Comparison of ENCODE assay signal across 8 cellular contexts in genomic region chr5:109454726-109455505, GRCh38. TPM values are rescaled to one million over a fixed set of nuclear protein-coding genes. Genes with fewer than 3 reads are reported as not detected.
DNase-seq lines count a peak whose midpoint lies in the region; ATAC-seq, FAIRE-seq and TF ChIP-seq lines count a peak whose summit lies in the region.

No MANE protein-coding gene starts in this region.

- DNase-seq in IMR-90, result peak; percentile 35
- peak; percentile 55 for DNase-seq in bronchial epithelial cell (ENCODE audit: low read depth)
- DNase-seq in mesenchymal stem cell, result peak; percentile 79
- no peak for DNase-seq in tibial nerve (ENCODE audit: low spot score in 2 of 2)
- no peak for DNase-seq in OCI-M2 (lab: John Stamatoyannopoulos, UW; ENCODE audit: unreplicated experiment)
- no peak for DNase-seq in lower leg skin (ENCODE audit: low spot score in 2 of 2)
- no peak for DNase-seq in iPS-NIHi7 (ENCODE audit: extremely low spot score)
- no peak for DNase-seq in head of caudate nucleus

- peak overlapping the region; percentile 67 for H2BK20ac ChIP-seq in IMR-90 (ENCODE audit: low read depth, low read length)

- no peaks in the 10 kb centered on the region for H3K79me1 ChIP-seq in IMR-90 (ENCODE audit: low read depth in 1 of 2, low read length in 2 of 2)
- no peaks in the 10 kb centered on the region for H3K79me1 ChIP-seq in mesenchymal stem cell (replicated peaks; ENCODE audit: low read length, poor library complexity, severe bottlenecking)

- no peak overlapping the region for H4K91ac ChIP-seq in IMR-90 (ENCODE audit: insufficient read depth, low read depth, low read length)
- H4K91ac ChIP-seq in mesenchymal stem cell (ENCODE audit: low read length), result peak overlapping the region; percentile 45

- no peak overlapping the region for H3K56ac ChIP-seq in IMR-90 (ENCODE audit: extremely low read depth, insufficient read depth, low read length)

- FAIRE-seq in bronchial epithelial cell (lab: Jason Lieb, UNC), result no peak

- peak overlapping the region; percentile 72 to 90 for H2BK12ac ChIP-seq in mesenchymal stem cell (ENCODE audit: low read length in 2 of 2)

- no peaks in the 10 kb centered on the region for H3K9me1 ChIP-seq in IMR-90 (ENCODE audit: insufficient read depth, low read length)

- H3K4me1 ChIP-seq in IMR-90 (ENCODE audit: control insufficient read depth, insufficient read depth, low read length) (peaks cover 3% of the 10 kb centered on the region; the same call in 1 of the 2 replicates), mesenchymal stem cell (ENCODE audit: control insufficient read depth, insufficient read depth, low read depth, low read length) (no peaks in the 10 kb centered on the region), tibial nerve (peaks cover 0 to 53% (median 11%) of the 10 kb centered on the region in 4 donors)

- dilution Hi-C loops in IMR-90 (cut with HindIII; ENCODE audit: low sequenced_read_pairs, unreplicated experiment), result no loop called here

- POLR2A ChIA-PET in IMR-90 (lab: Charles Lee; ENCODE audit: unreplicated experiment), result no interaction called here

- H3K27me3 ChIP-seq in IMR-90 (ENCODE audit: control insufficient read depth, insufficient read depth, low read length), result no peaks in the 10 kb centered on the region
- H3K27me3 ChIP-seq in bronchial epithelial cell (ENCODE audit: control insufficient read depth, insufficient read depth, low read length), result no peaks in the 10 kb centered on the region
- H3K27me3 ChIP-seq in mesenchymal stem cell (ENCODE audit: control insufficient read depth in 1 of 2, insufficient read depth in 1 of 2, low read length in 2 of 2), result no peaks in the 10 kb centered on the region
- H3K27me3 ChIP-seq in tibial nerve, result no peaks in the 10 kb centered on the region

- TF ChIP-seq RAD21 in IMR-90 (IDR thresholded peaks at IDR 0.05; ENCODE audit: low read length), result no peak

- no peak for TF ChIP-seq CTCF in IMR-90 (conservative IDR thresholded peaks at IDR 0.05; ENCODE audit: low read depth, low read length)
- no peak for TF ChIP-seq CTCF in bronchial epithelial cell (IDR thresholded peaks at IDR 0.05; ENCODE audit: insufficient read depth, low read length, severe bottlenecking)
- TF ChIP-seq CTCF in tibial nerve (IDR thresholded peaks at IDR 0.05), result no peak
- no peak for TF ChIP-seq CTCF in lower leg skin (IDR thresholded peaks at IDR 0.05)

- no peak for TF ChIP-seq EP300 in tibial nerve (IDR thresholded peaks at IDR 0.05)

- ATAC-seq in IMR-90 (ENCODE audit: low read depth), result no peak

- H4K8ac ChIP-seq in IMR-90 (ENCODE audit: low read depth in 2 of 2, low read length in 2 of 2) (peak overlapping the region in 1 of 2 experiments; percentile 53; a peak in 1 of 4 replicates), mesenchymal stem cell (ENCODE audit: low read length) (peak overlapping the region; percentile 40)

- H3K4me3 ChIP-seq in IMR-90 (ENCODE audit: insufficient read depth, low read depth, low read length) (no peak overlapping the region), bronchial epithelial cell (ENCODE audit: low read depth, low read length) (no peak overlapping the region), mesenchymal stem cell (ENCODE audit: insufficient read depth in 1 of 2, low read depth in 1 of 2, low read length in 2 of 2) (peak overlapping the region in 1 of 2 experiments; percentile 57), tibial nerve (no peak overlapping the region), lower leg skin (ENCODE audit: low read depth, poor library complexity, severe bottlenecking) (no peak overlapping the region)

- H2AK9ac ChIP-seq in IMR-90 (replicated peaks; ENCODE audit: low read depth, low read length, poor library complexity), result no peak overlapping the region

- WGBS in IMR-90 (ENCODE audit: extremely low coverage in 2 of 2, insufficient read length in 1 of 2), 2 experiments, result 60% methylated on average over 1 of the region's 7 CpGs; no CpG with 5 or more reads in 1 of the 2 experiments
- WGBS in mesenchymal stem cell, result 63% methylated on average over 3 of the region's 7 CpGs
- WGBS in tibial nerve, 2 donors, result 45 to 54% methylated on average over 7 of the region's 7 CpGs
- 47 to 48% methylated on average over 7 of the region's 7 CpGs for WGBS in lower leg skin, 2 donors

- H2BK5ac ChIP-seq in IMR-90 (ENCODE audit: low read depth, low read length, poor library complexity, severe bottlenecking) (peak overlapping the region; percentile 61), mesenchymal stem cell (ENCODE audit: low read depth, low read length, poor library complexity, severe bottlenecking) (no peak overlapping the region)

- no peak for TF ChIP-seq POLR2A in IMR-90 (IDR thresholded peaks at IDR 0.05; ENCODE audit: low read depth, low read length)
- no peak for TF ChIP-seq POLR2A in tibial nerve (IDR thresholded peaks at IDR 0.05)
- no peak for TF ChIP-seq POLR2A in lower leg skin (IDR thresholded peaks at IDR 0.05)

- BruUV-seq in IMR-90 (replicated peaks; lab: Mats Ljungman, UMichigan), result no TSS peak

- peak overlapping the region; percentile 40; the same call in 1 of the 2 replicates for H2AK5ac ChIP-seq in IMR-90 (ENCODE audit: low read depth, low read length)
- H2AK5ac ChIP-seq in mesenchymal stem cell (ENCODE audit: low read length, severe bottlenecking), result no peak overlapping the region

- H3K14ac ChIP-seq in IMR-90 (replicated peaks; ENCODE audit: low read depth, low read length) (0 out of 2 replicates have a peak overlapping the region, but pooled peaks have one; percentile 41), mesenchymal stem cell (ENCODE audit: low read length in 2 of 2) (no peak overlapping the region)

- H3K4me2 ChIP-seq in IMR-90 (ENCODE audit: low read depth, low read length) (peak overlapping the region; percentile 6), mesenchymal stem cell (ENCODE audit: low read length, poor library complexity, severe bottlenecking) (no peak overlapping the region)

- no peaks in the 10 kb centered on the region for H4K20me1 ChIP-seq in IMR-90 (ENCODE audit: insufficient read depth, low read length)

- H3K9me3 ChIP-seq in IMR-90 (ENCODE audit: control insufficient read depth, insufficient read depth, low read length), result no peaks in the 10 kb centered on the region
- no peaks in the 10 kb centered on the region for H3K9me3 ChIP-seq in mesenchymal stem cell (ENCODE audit: control insufficient read depth, low read length)
- H3K9me3 ChIP-seq in tibial nerve, result peaks cover 0 to 5% (median 0%) of the 10 kb centered on the region in 4 donors

- peak overlapping the region; percentile 3; the same call in 1 of the 2 replicates for H4K5ac ChIP-seq in IMR-90 (ENCODE audit: low read depth, low read length)

- peak overlapping the region; percentile 49; the same call in 1 of the 2 replicates for H2BK120ac ChIP-seq in IMR-90 (ENCODE audit: low read depth, low read length)
- no peak overlapping the region for H2BK120ac ChIP-seq in mesenchymal stem cell (ENCODE audit: low read depth, low read length)

- no peaks in the 10 kb centered on the region for H3K36me3 ChIP-seq in IMR-90 (ENCODE audit: control insufficient read depth, insufficient read depth, low read length)
- H3K36me3 ChIP-seq in bronchial epithelial cell (ENCODE audit: control insufficient read depth, insufficient read depth, low read length), result no peaks in the 10 kb centered on the region
- no peaks in the 10 kb centered on the region for H3K36me3 ChIP-seq in mesenchymal stem cell (ENCODE audit: control insufficient read depth in 1 of 2, insufficient read depth in 2 of 2, low read depth in 1 of 2, low read length in 2 of 2)
- no peaks in the 10 kb centered on the region for H3K36me3 ChIP-seq in tibial nerve

- intact Hi-C loops in IMR-90 (cut with micrococcal nuclease), result loop anchor here (2.0 kb wide), 1 partner anchor 44 kb away; no protein-coding TSS in a partner anchor
- intact Hi-C loops in lower leg skin (cut with DNase I; ENCODE audit: low total_unique reads), result no loop called here
- intact Hi-C loops in head of caudate nucleus (cut with DNase I), result loop anchor here (5.0 kb wide), 1 partner anchor 43 kb away; no protein-coding TSS in a partner anchor

- CTCF ChIA-PET in IMR-90 (lab: Yijun Ruan, JAX), result interaction anchor here (0.6 to 1.0 kb wide), 3 partner anchors 14 to 252 kb away, joined by 3 to 5 read pairs (median 4); no protein-coding TSS in a partner anchor

- H3K9ac ChIP-seq in IMR-90 (ENCODE audit: low read depth, low read length) (no peak overlapping the region), mesenchymal stem cell (ENCODE audit: low read length) (peak overlapping the region; percentile 84)

- H2AFZ ChIP-seq in IMR-90 (replicated peaks; ENCODE audit: low read length, poor library complexity) (no peak overlapping the region), mesenchymal stem cell (ENCODE audit: low read depth, low read length) (no peak overlapping the region)

- in situ Hi-C loops in IMR-90 (cut with MboI; ENCODE audit: low sequenced_read_pairs), result no loop called here

- H2BK15ac ChIP-seq in IMR-90 (ENCODE audit: low read depth, low read length), result peak overlapping the region; percentile 33; the same call in 1 of the 3 replicates
- no peak overlapping the region for H2BK15ac ChIP-seq in mesenchymal stem cell (ENCODE audit: low read depth, poor library complexity, severe bottlenecking)

- H3K18ac ChIP-seq in IMR-90 (ENCODE audit: low read depth, low read length) (peak overlapping the region; percentile 25), mesenchymal stem cell (ENCODE audit: low read depth in 1 of 2, low read length in 2 of 2) (peak overlapping the region; percentile 45 to 68)

- H3K4ac ChIP-seq in IMR-90 (ENCODE audit: low read depth, low read length) (peak overlapping the region; percentile 14), mesenchymal stem cell (ENCODE audit: low read depth in 1 of 2, low read length in 2 of 2) (peak overlapping the region in 1 of 2 experiments; percentile 61)

- H3K23ac ChIP-seq in IMR-90 (ENCODE audit: low read depth, low read length), result no peak overlapping the region
- no peak overlapping the region for H3K23ac ChIP-seq in mesenchymal stem cell (ENCODE audit: low read length in 2 of 2)

- H3K27ac ChIP-seq in IMR-90 (ENCODE audit: insufficient read depth, low read length) (peak overlapping the region; percentile 67; the same call in 1 of the 2 replicates), mesenchymal stem cell (ENCODE audit: low read length, poor library complexity, severe bottlenecking) (peak overlapping the region; percentile 69), tibial nerve (peak overlapping the region in 3 of 4 donors; percentile 32 to 74 (median 63))

TF ChIP-seq in IMR-90, 13 proteins besides CTCF, POLR2A, EP300 and RAD21 (continues in another document):
- TF ChIP-seq RCOR1 (IDR thresholded peaks at IDR 0.05; ENCODE audit: insufficient replicate concordance, low read length) (no peak), MXI1 (IDR thresholded peaks at IDR 0.05; ENCODE audit: borderline replicate concordance, low read depth, low read length) (no peak)

RNA-seq across cellular contexts. Expression of gene PJA2, which starts 45.1 kb away (rescaled TPM):
- total RNA-seq in IMR-90 (2012; rRNA removed) (70.6 and 112 TPM in 2 replicates), bronchial epithelial cell (41.0 and 50.3 TPM in 2 replicates), tibial nerve (100 to 1,000 TPM in 3 of 4 donors, 10 to 100 TPM in 1; 95.4 to 159 (median 134) TPM), lower leg skin (10 to 100 TPM; 49.7 to 65.4 (median 54.8) TPM)
- 32.8 and 42.3 TPM in 2 replicates for polyA plus RNA-seq in IMR-90 (2012; rRNA removed)
- polyA plus RNA-seq in IMR-90 (2012; cell fraction: cytosol; rRNA removed), result 7.5 and 9.4 TPM in 2 replicates
- 2.6 and 20.3 TPM in 2 replicates for polyA plus RNA-seq in IMR-90 (2012; cell fraction: nucleus; rRNA removed; ENCODE audit: low replicate concordance)
- polyA plus RNA-seq in mesenchymal stem cell (2013, experiment 1 of 2), result 54.5 TPM
- 55.2 TPM for polyA plus RNA-seq in mesenchymal stem cell (2013, experiment 2 of 2)

Comparison
In these comparisons a context has a peak if more than half of its experiments do, and no peak if none do; other contexts are left out.
1. DNase-seq: peak in IMR-90 (single experiment), bronchial epithelial cell (single experiment) and mesenchymal stem cell (single experiment); none in tibial nerve (0 of 2), OCI-M2 (single experiment), lower leg skin (0 of 2), iPS-NIHi7 (single experiment) and head of caudate nucleus (0 of 42).
2. Peak in every context shown above with its lines, with median percentiles within 50 percentile points of each other: H3K27ac ChIP-seq.